ENCODE assay signal across 16 cellular contexts in the genomic region with DNA sequence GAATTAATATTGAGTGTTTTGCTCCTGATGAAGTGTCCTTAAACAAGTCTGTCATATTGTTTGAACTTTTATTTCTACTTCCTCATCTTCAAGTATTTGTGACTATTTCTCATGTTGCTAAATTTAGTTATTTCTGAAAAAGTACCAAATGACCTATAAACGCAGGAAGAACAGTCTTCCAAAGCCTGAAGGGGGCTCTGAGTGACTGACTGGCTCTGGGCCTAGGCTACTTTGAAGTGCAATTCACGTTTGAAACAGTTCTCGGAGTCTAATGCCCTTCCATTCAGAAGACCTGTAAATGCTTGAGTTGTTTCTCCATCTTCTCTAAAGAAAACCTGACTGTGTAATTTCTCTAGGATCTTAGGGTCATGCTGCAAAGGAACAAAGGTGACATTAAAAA. TPM values are rescaled to one million over a fixed set of nuclear protein-coding genes. Genes with fewer than 3 reads are reported as not detected.
DNase-seq lines count a peak whose midpoint lies in the region; ATAC-seq, FAIRE-seq and TF ChIP-seq lines count a peak whose summit lies in the region.
"Had no signal": no experiment of that assay in that cellular context is flagged by ENCODE, and none has a peak within 500 bp of the region (broad histone marks: within the 10 kb centered on the region; RNA-seq: fewer than 3 reads in every experiment).

No MANE protein-coding gene starts in this region.

- TF ChIP-seq CTCF in D721Med (IDR thresholded peaks at IDR 0.05; ENCODE audit: insufficient read depth, missing control alignments) = no peak
- no peak for TF ChIP-seq CTCF in osteoblast (IDR thresholded peaks at IDR 0.05; ENCODE audit: extremely low read depth, low read depth, low read length)

- H3K9me3 Mint-ChIP-seq in stimulated activated naive B cell treated with anti-CD40 and anti-IgM and Interleukin-4, amounts not matched to agents 10 μg/mL and 1 μg/mL and 100 μg/mL, for 72 hours = peaks cover 0 to 3% of the 10 kb centered on the region in 2 donors

- FAIRE-seq in D721Med (lab: Jason Lieb, UNC) = no peak
- FAIRE-seq: endometrium had no signal

- no peaks in the 10 kb centered on the region for H4K20me1 ChIP-seq in osteoblast (ENCODE audit: insufficient read depth, low read length)

- H2AFZ ChIP-seq in osteoblast (ENCODE audit: low read length) = no peak overlapping the region

- H3K36me3 ChIP-seq in osteoblast (ENCODE audit: insufficient read depth, low read length) = no peaks in the 10 kb centered on the region
- H3K36me3 ChIP-seq: tibial artery had no signal

- H3K4me3 ChIP-seq in osteoblast (ENCODE audit: insufficient read depth, low read length) = no peak overlapping the region
- H3K4me3 ChIP-seq: tibial artery had no signal

- no peaks in the 10 kb centered on the region for H3K27me3 ChIP-seq in osteoblast (ENCODE audit: insufficient read depth, low read length)
- H3K27me3 ChIP-seq: tibial artery had no signal

- no peaks in the 10 kb centered on the region for H3K9me3 ChIP-seq in osteoblast (ENCODE audit: low read depth, low read length)
- H3K9me3 ChIP-seq: tibial artery had no signal

- H3K27ac Mint-ChIP-seq in stimulated activated naive B cell treated with anti-CD40 and anti-IgM and Interleukin-4, amounts not matched to agents 10 μg/mL and 1 μg/mL and 100 μg/mL, for 72 hours = peak overlapping the region; percentile 86

- H3K4me1 ChIP-seq in osteoblast (ENCODE audit: insufficient read depth, low read length) = peaks cover 8% of the 10 kb centered on the region

- H3K79me2 ChIP-seq in osteoblast (ENCODE audit: insufficient read depth, low read length) = peaks cover 13% of the 10 kb centered on the region

- H3K4me2 ChIP-seq in osteoblast (ENCODE audit: insufficient read depth, low read length) = no peak overlapping the region

- no peaks in the 10 kb centered on the region for H3K36me3 Mint-ChIP-seq in stimulated activated naive B cell treated with anti-CD40 and anti-IgM and Interleukin-4, amounts not matched to agents 10 μg/mL and 1 μg/mL and 100 μg/mL, for 72 hours

- peak overlapping the region in 1 of 2 donors; percentile 52 for H3K4me3 Mint-ChIP-seq in stimulated activated naive B cell treated with anti-CD40 and anti-IgM and Interleukin-4, amounts not matched to agents 10 μg/mL and 1 μg/mL and 100 μg/mL, for 72 hours

- no peak overlapping the region for H3K27ac ChIP-seq in osteoblast (ENCODE audit: low read depth, low read length)
- H3K27ac ChIP-seq: RWPE1, tibial artery had no signal

- peak; percentile 12 for DNase-seq in UCSD-AML1 (lab: John Stamatoyannopoulos, UW; ENCODE audit: unreplicated experiment)
- no peak for DNase-seq in stimulated activated naive B cell treated with anti-CD40 and anti-IgM and Interleukin-4, amounts not matched to agents 10 μg/mL and 1 μg/mL and 100 μg/mL, for 72 hours
- no peak for DNase-seq in D721Med (ENCODE audit: insufficient read length, low spot score)
- no peak for DNase-seq in osteoblast (ENCODE audit: insufficient read length, low spot score, missing footprints)
- no peak for DNase-seq in DMS53 treated with DMSO at 0.1 percent for 48 hours (lab: John Stamatoyannopoulos, UW; ENCODE audit: unreplicated experiment)
- DNase-seq: activated gamma-delta T cell treated with Interleukin-2 at 50 U/mL for 16 hours; aorta; DMS53; NCI-H1105; NCI-H774; stimulated activated CD4-positive, alpha-beta T cell treated with anti-CD3 and anti-CD28 coated beads, Interleukin-4, amount 100 ng/mL, for 4 hours; tibial artery had no signal

- H3K27me3 Mint-ChIP-seq in stimulated activated naive B cell treated with anti-CD40 and anti-IgM and Interleukin-4, amounts not matched to agents 10 μg/mL and 1 μg/mL and 100 μg/mL, for 72 hours = no peaks in the 10 kb centered on the region

- H3K4me1 Mint-ChIP-seq in stimulated activated naive B cell treated with anti-CD40 and anti-IgM and Interleukin-4, amounts not matched to agents 10 μg/mL and 1 μg/mL and 100 μg/mL, for 72 hours = peaks cover 26 to 57% of the 10 kb centered on the region in 2 donors

- peak; percentile 24 for ATAC-seq in GM18519 (IDR thresholded peaks at IDR 0.05; ENCODE audit: low FRiP score, unreplicated experiment)
- peak; percentile 44 for ATAC-seq in HG03103 (IDR thresholded peaks at IDR 0.05; ENCODE audit: low read depth, unreplicated experiment)
- peak; percentile 86 to 87 for ATAC-seq in stimulated activated naive B cell treated with anti-CD40 and anti-IgM and Interleukin-4, amounts not matched to agents 10 μg/mL and 1 μg/mL and 100 μg/mL, for 72 hours (replicated peaks)

RNA-seq across cellular contexts. Expression of a gene that starts 26.5 kb away (rescaled TPM):
- 18.8 and 22.7 TPM in 2 replicates for total RNA-seq in osteoblast

Comparison
In these comparisons a context has a peak if more than half of its experiments do, and no peak if none do; other contexts are left out.
1. ATAC-seq: peak in every context shown above with its lines; median percentile 86 in stimulated activated naive B cell treated with anti-CD40 and anti-IgM and Interleukin-4, amounts not matched to agents 10 μg/mL and 1 μg/mL and 100 μg/mL, for 72 hours; 44 in HG03103; 24 in GM18519.